8 cellular contexts compared by ENCODE assay signal in genomic region chr11:118435893-118436624, GRCh38. TPM values are rescaled to one million over a fixed set of nuclear protein-coding genes. Genes with fewer than 3 reads are reported as not detected.
DNase-seq lines count a peak whose midpoint lies in the region; ATAC-seq and TF ChIP-seq lines count a peak whose summit lies in the region.

Gene KMT2A, plus strand, starts transcription at chr11:118436492. Its CDS starts 21 bp downstream, at chr11:118436513.

- H2AFZ ChIP-seq in fibroblast of lung (ENCODE audit: low read length), result peak within 1 kb of the TSS; percentile 93

- TF ChIP-seq CTCF in LNCaP clone FGC (IDR thresholded peaks at IDR 0.05; ENCODE audit: control insufficient read depth, extremely low read depth, insufficient read depth) (no peak), fibroblast of lung (conservative IDR thresholded peaks at IDR 0.05 in 1 of 2, IDR thresholded peaks at IDR 0.05 in 1 of 2; ENCODE audit: low read depth in 1 of 2, low read length in 2 of 2) (no peak)

- H3K36me3 ChIP-seq in fibroblast of lung (ENCODE audit: control insufficient read depth, insufficient read depth, low read length), result no peaks in the 10 kb centered on the region

- H3K9me3 ChIP-seq in fibroblast of lung (ENCODE audit: control insufficient read depth, insufficient read depth, low read depth, low read length), result no peaks in the 10 kb centered on the region

- H3K4me3 ChIP-seq in LNCaP clone FGC (ENCODE audit: low read depth, low read length) (peak within 1 kb of the TSS; percentile 97), fibroblast of lung (replicated peaks in 1 of 4; ENCODE audit: control extremely low read depth in 1 of 4, insufficient read depth in 1 of 4, low read depth in 3 of 4, low read length in 4 of 4) (peak within 1 kb of the TSS; percentile 69 to 91 (median 88))

- H3K9ac ChIP-seq in fibroblast of lung (ENCODE audit: insufficient read depth, low read length), result peak within 1 kb of the TSS; percentile 87

- H3K27me3 Mint-ChIP-seq in naive thymus-derived CD8-positive, alpha-beta T cell, result no peaks in the 10 kb centered on the region
- no peaks in the 10 kb centered on the region for H3K27me3 Mint-ChIP-seq in stimulated activated naive B cell treated with anti-CD40 and anti-IgM and Interleukin-4, amounts not matched to agents 10 μg/mL and 1 μg/mL and 100 μg/mL, for 72 hours

- H3K79me2 ChIP-seq in fibroblast of lung (ENCODE audit: control insufficient read depth, insufficient read depth, low read length), result peaks cover 45% of the 10 kb centered on the region

- ATAC-seq in naive thymus-derived CD8-positive, alpha-beta T cell, result peak; percentile 44 to 64
- peak; percentile 56 to 72 for ATAC-seq in stimulated activated naive B cell treated with anti-CD40 and anti-IgM and Interleukin-4, amounts not matched to agents 10 μg/mL and 1 μg/mL and 100 μg/mL, for 72 hours (replicated peaks)

- peak within 1 kb of the TSS; percentile 79 for H3K27ac ChIP-seq in fibroblast of lung (ENCODE audit: insufficient read depth, low read length)

- H3K36me3 Mint-ChIP-seq in naive thymus-derived CD8-positive, alpha-beta T cell, result peaks cover 0 to 17% (median 0%) of the 10 kb centered on the region in 3 donors
- H3K36me3 Mint-ChIP-seq in stimulated activated naive B cell treated with anti-CD40 and anti-IgM and Interleukin-4, amounts not matched to agents 10 μg/mL and 1 μg/mL and 100 μg/mL, for 72 hours, result peaks cover 0 to 3% of the 10 kb centered on the region in 2 donors

- no peaks in the 10 kb centered on the region for H3K9me3 Mint-ChIP-seq in naive thymus-derived CD8-positive, alpha-beta T cell
- no peaks in the 10 kb centered on the region for H3K9me3 Mint-ChIP-seq in stimulated activated naive B cell treated with anti-CD40 and anti-IgM and Interleukin-4, amounts not matched to agents 10 μg/mL and 1 μg/mL and 100 μg/mL, for 72 hours

- H3K27ac Mint-ChIP-seq in naive thymus-derived CD8-positive, alpha-beta T cell, result peak within 1 kb of the TSS; percentile 89 to 99 (median 98)
- H3K27ac Mint-ChIP-seq in stimulated activated naive B cell treated with anti-CD40 and anti-IgM and Interleukin-4, amounts not matched to agents 10 μg/mL and 1 μg/mL and 100 μg/mL, for 72 hours, result peak within 1 kb of the TSS; percentile 96

- H4K20me1 ChIP-seq in fibroblast of lung (ENCODE audit: control insufficient read depth, extremely low read depth, insufficient read depth, low read length), result peaks cover 7% of the 10 kb centered on the region

- H3K27me3 ChIP-seq in fibroblast of lung (ENCODE audit: control insufficient read depth, insufficient read depth, low read length), result no peaks in the 10 kb centered on the region

- H3K4me2 ChIP-seq in fibroblast of lung (ENCODE audit: extremely low read depth, insufficient read depth, low read length), result peak within 1 kb of the TSS; percentile 100

- peaks cover 28 to 54% (median 36%) of the 10 kb centered on the region in 4 donors for H3K4me1 Mint-ChIP-seq in naive thymus-derived CD8-positive, alpha-beta T cell
- peaks cover 26 to 48% of the 10 kb centered on the region in 2 donors for H3K4me1 Mint-ChIP-seq in stimulated activated naive B cell treated with anti-CD40 and anti-IgM and Interleukin-4, amounts not matched to agents 10 μg/mL and 1 μg/mL and 100 μg/mL, for 72 hours

- POLR2A ChIA-PET in naive thymus-derived CD8-positive, alpha-beta T cell (lab: Charles Lee), result interaction anchor here (0.5 to 3.0 kb wide), 37 partner anchors 9 to 1205 kb away, joined by 3 to 43 read pairs (median 4); partner anchors contain the start of genes ARCN1, ATP5MG, CD3D and CD3E

- peak; percentile 97 for DNase-seq in DMS79 treated with DMSO at 0.1 percent for 48 hours (lab: John Stamatoyannopoulos, UW)
- peak; percentile 78 for DNase-seq in GOT3 (lab: John Stamatoyannopoulos, UW)
- peak; percentile 89 for DNase-seq in LNCaP clone FGC (ENCODE audit: low read depth)
- peak; percentile 99 for DNase-seq in RPMI8226
- DNase-seq in activated T-helper 1 cell treated with anti-CD3 and anti-CD28 coated beads, Interleukin-2, amount 50 U/mL, for 16 hours (ENCODE audit: low read depth in 1 of 2, low spot score in 1 of 2), result peak; percentile 87 to 90
- DNase-seq in fibroblast of lung (ENCODE audit: low read depth in 2 of 2), result peak; percentile 97 to 98
- DNase-seq in naive thymus-derived CD8-positive, alpha-beta T cell, result peak; percentile 86 to 99 (median 96)
- DNase-seq in stimulated activated naive B cell treated with anti-CD40 and anti-IgM and Interleukin-4, amounts not matched to agents 10 μg/mL and 1 μg/mL and 100 μg/mL, for 72 hours, result peak; percentile 93

- H3K4me3 Mint-ChIP-seq in naive thymus-derived CD8-positive, alpha-beta T cell, result peak within 1 kb of the TSS; percentile 91 to 99 (median 95)
- H3K4me3 Mint-ChIP-seq in stimulated activated naive B cell treated with anti-CD40 and anti-IgM and Interleukin-4, amounts not matched to agents 10 μg/mL and 1 μg/mL and 100 μg/mL, for 72 hours, result peak within 1 kb of the TSS; percentile 96

- peaks cover 10% of the 10 kb centered on the region for H3K4me1 ChIP-seq in fibroblast of lung (ENCODE audit: control insufficient read depth, extremely low read depth, insufficient read depth, low read length)

RNA-seq across cellular contexts. Expression of gene KMT2A, which starts in this region (rescaled TPM):
- 19.0 and 33.4 TPM in 2 replicates for total RNA-seq in fibroblast of lung
- 15.3 and 17.1 TPM in 2 replicates for polyA plus RNA-seq in fibroblast of lung
- polyA plus RNA-seq in fibroblast of lung (2012), result 10.5 and 14.7 TPM in 2 replicates
- 76.4 and 107 TPM in 2 replicates for polyA minus RNA-seq in fibroblast of lung (ENCODE audit: low replicate concordance)
- 100 to 1,000 TPM; 149 to 161 TPM for total RNA-seq in naive thymus-derived CD8-positive, alpha-beta T cell
- 10 to 100 TPM; 16.9 to 30.5 (median 19.5) TPM for polyA plus RNA-seq in naive thymus-derived CD8-positive, alpha-beta T cell

Comparison
In these comparisons a context has a peak if more than half of its experiments do, and no peak if none do; other contexts are left out.
1. Peak in every context shown above with its lines: DNase-seq, ATAC-seq, H3K4me3 ChIP-seq and H3K27ac ChIP-seq.